1 cellular context compared by ENCODE assay signal in the genomic region with DNA sequence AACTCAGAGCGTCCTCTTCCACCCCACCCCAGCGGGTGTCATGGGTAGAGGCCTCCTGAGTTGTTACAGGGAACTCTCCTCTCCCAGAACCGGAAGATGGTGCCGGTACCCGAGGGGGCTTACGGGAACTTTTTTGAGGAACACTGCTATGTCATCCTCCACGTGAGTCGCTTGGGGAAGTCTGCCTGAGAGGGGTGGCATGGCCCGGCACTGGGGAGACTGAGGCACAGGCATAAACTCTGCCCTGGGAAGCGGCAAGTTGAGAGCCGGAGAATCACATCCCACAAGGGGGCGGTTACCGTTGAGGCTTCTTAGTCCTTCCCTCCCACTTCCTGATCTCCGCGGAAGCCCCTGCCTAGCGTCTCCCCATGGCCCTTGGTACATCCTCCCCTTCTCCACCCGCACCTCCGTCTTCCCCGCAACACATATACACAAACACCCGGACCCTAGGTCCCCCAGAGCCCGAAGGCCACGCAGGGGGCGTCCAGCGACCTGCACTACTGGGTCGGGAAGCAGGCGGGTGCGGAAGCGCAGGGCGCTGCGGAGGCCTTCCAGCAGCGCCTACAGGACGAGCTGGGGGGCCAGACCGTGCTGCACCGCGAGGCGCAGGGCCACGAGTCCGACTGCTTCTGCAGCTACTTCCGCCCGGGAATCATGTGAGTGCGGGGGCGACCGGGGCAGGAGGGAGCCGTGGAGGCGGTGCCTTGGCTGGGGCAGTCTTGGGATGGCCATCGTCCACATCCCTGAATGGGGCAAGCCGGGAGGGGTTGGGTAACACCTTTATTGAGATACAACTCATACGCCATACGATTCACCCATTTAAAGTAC.
TF ChIP-seq lines count a peak whose summit lies in the region.

No MANE protein-coding gene starts in this region.

TF ChIP-seq in K562, 482 proteins besides CTCF, POLR2A, EP300 and RAD21 (continued from another document and continues in another):
- TF ChIP-seq ZNF449 (CRISPR knock-in tag; IDR thresholded peaks at IDR 0.05) (peak; percentile 62), ZNF589 (CRISPR knock-in tag; IDR thresholded peaks at IDR 0.05; ENCODE audit: low read depth) (no peak), NONO (IDR thresholded peaks at IDR 0.05; ENCODE audit: low read depth in 2 of 2, low read length in 1 of 2) (no peak), MAX (CRISPR knock-in tag; IDR thresholded peaks at IDR 0.05) (peak; percentile 97), NR2C1 (IDR thresholded peaks at IDR 0.05) (no peak), NR2C1 (tag; IDR thresholded peaks at IDR 0.05) (peak; percentile 37; the same call in 1 of the 2 replicates), BCL6 (CRISPR knock-in tag; IDR thresholded peaks at IDR 0.05) (no peak), ZNF124 (CRISPR knock-in tag; IDR thresholded peaks at IDR 0.05) (no peak), RBFOX2 (IDR thresholded peaks at IDR 0.05; ENCODE audit: low read depth, low read length) (peak; percentile 100), USF2 (CRISPR knock-in tag; IDR thresholded peaks at IDR 0.05) (no peak), MEIS2 (IDR thresholded peaks at IDR 0.05; ENCODE audit: partially characterized antibody) (no peak), SMAD1 (IDR thresholded peaks at IDR 0.05; ENCODE audit: low read depth, low read length, partially characterized antibody) (peak; percentile 30), KAT7 (CRISPR knock-in tag; IDR thresholded peaks at IDR 0.05; ENCODE audit: borderline replicate concordance) (peak; percentile 98; the same call in 1 of the 2 replicates), ETV1 (tag; conservative IDR thresholded peaks at IDR 0.05; ENCODE audit: low read depth) (peak; percentile 95), PHF8 (IDR thresholded peaks at IDR 0.05; ENCODE audit: borderline replicate concordance, low read length) (peak; percentile 99), LARP7 (IDR thresholded peaks at IDR 0.05) (peak; percentile 85; the same call in 1 of the 2 replicates), PTRF (tag; IDR thresholded peaks at IDR 0.05) (no peak), KLF13 (tag; IDR thresholded peaks at IDR 0.05; ENCODE audit: borderline replicate concordance, low read depth) (peak; percentile 77), PRDM10 (IDR thresholded peaks at IDR 0.05; ENCODE audit: partially characterized antibody) (peak; percentile 89), ATF1 (CRISPR knock-in tag; IDR thresholded peaks at IDR 0.05) (no peak), ATF1 (tag; IDR thresholded peaks at IDR 0.05) (peak; percentile 76), RCOR1 (IDR thresholded peaks at IDR 0.05; ENCODE audit: borderline replicate concordance in 1 of 2, low read depth in 2 of 2, low read length in 2 of 2) (peak in 1 of 2 experiments; percentile 44; a peak in 2 of 4 replicates), POLR2AphosphoS2 (IDR thresholded peaks at IDR 0.05; ENCODE audit: low read length) (no peak), ZBTB1 (CRISPR knock-in tag; IDR thresholded peaks at IDR 0.05; ENCODE audit: borderline replicate concordance, low read depth) (peak; percentile 80), CC2D1A (IDR thresholded peaks at IDR 0.05) (peak; percentile 65), FIP1L1 (IDR thresholded peaks at IDR 0.05; ENCODE audit: low read depth, low read length, poor library complexity, severe bottlenecking) (peak; percentile 69), TRIM28 (IDR thresholded peaks at IDR 0.05) (peak; percentile 85; the same call in 1 of the 2 replicates), TARDBP (IDR thresholded peaks at IDR 0.05) (peak; percentile 97), FOXJ2 (tag; IDR thresholded peaks at IDR 0.05) (0 out of 2 replicates have a peak, but pooled peaks have one; percentile 6), ZNF785 (CRISPR knock-in tag; IDR thresholded peaks at IDR 0.05) (no peak), DNMT1 (IDR thresholded peaks at IDR 0.05) (no peak)
- TF ChIP-seq, protein P1, sequence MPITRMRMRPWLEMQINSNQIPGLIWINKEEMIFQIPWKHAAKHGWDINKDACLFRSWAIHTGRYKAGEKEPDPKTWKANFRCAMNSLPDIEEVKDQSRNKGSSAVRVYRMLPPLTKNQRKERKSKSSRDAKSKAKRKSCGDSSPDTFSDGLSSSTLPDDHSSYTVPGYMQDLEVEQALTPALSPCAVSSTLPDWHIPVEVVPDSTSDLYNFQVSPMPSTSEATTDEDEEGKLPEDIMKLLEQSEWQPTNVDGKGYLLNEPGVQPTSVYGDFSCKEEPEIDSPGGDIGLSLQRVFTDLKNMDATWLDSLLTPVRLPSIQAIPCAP (CRISPR knock-in tag; IDR thresholded peaks at IDR 0.05; ENCODE audit: borderline replicate concordance) = no peak
- TF ChIP-seq, protein P2, sequence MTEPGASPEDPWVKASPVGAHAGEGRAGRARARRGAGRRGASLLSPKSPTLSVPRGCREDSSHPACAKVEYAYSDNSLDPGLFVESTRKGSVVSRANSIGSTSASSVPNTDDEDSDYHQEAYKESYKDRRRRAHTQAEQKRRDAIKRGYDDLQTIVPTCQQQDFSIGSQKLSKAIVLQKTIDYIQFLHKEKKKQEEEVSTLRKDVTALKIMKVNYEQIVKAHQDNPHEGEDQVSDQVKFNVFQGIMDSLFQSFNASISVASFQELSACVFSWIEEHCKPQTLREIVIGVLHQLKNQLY (CRISPR knock-in tag; conservative IDR thresholded peaks at IDR 0.05) = peak in 1 of 2 experiments; percentile 54; a peak in 1 of 4 replicates
- TF ChIP-seq, protein P3, sequence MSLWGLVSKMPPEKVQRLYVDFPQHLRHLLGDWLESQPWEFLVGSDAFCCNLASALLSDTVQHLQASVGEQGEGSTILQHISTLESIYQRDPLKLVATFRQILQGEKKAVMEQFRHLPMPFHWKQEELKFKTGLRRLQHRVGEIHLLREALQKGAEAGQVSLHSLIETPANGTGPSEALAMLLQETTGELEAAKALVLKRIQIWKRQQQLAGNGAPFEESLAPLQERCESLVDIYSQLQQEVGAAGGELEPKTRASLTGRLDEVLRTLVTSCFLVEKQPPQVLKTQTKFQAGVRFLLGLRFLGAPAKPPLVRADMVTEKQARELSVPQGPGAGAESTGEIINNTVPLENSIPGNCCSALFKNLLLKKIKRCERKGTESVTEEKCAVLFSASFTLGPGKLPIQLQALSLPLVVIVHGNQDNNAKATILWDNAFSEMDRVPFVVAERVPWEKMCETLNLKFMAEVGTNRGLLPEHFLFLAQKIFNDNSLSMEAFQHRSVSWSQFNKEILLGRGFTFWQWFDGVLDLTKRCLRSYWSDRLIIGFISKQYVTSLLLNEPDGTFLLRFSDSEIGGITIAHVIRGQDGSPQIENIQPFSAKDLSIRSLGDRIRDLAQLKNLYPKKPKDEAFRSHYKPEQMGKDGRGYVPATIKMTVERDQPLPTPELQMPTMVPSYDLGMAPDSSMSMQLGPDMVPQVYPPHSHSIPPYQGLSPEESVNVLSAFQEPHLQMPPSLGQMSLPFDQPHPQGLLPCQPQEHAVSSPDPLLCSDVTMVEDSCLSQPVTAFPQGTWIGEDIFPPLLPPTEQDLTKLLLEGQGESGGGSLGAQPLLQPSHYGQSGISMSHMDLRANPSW (CRISPR knock-in tag; IDR thresholded peaks at IDR 0.05) = no peak
- TF ChIP-seq, protein P4, sequence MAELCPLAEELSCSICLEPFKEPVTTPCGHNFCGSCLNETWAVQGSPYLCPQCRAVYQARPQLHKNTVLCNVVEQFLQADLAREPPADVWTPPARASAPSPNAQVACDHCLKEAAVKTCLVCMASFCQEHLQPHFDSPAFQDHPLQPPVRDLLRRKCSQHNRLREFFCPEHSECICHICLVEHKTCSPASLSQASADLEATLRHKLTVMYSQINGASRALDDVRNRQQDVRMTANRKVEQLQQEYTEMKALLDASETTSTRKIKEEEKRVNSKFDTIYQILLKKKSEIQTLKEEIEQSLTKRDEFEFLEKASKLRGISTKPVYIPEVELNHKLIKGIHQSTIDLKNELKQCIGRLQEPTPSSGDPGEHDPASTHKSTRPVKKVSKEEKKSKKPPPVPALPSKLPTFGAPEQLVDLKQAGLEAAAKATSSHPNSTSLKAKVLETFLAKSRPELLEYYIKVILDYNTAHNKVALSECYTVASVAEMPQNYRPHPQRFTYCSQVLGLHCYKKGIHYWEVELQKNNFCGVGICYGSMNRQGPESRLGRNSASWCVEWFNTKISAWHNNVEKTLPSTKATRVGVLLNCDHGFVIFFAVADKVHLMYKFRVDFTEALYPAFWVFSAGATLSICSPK (IDR thresholded peaks at IDR 0.05; ENCODE audit: borderline replicate concordance) = 0 out of 2 replicates have a peak, but pooled peaks have one; percentile 58
- TF ChIP-seq, protein P5, sequence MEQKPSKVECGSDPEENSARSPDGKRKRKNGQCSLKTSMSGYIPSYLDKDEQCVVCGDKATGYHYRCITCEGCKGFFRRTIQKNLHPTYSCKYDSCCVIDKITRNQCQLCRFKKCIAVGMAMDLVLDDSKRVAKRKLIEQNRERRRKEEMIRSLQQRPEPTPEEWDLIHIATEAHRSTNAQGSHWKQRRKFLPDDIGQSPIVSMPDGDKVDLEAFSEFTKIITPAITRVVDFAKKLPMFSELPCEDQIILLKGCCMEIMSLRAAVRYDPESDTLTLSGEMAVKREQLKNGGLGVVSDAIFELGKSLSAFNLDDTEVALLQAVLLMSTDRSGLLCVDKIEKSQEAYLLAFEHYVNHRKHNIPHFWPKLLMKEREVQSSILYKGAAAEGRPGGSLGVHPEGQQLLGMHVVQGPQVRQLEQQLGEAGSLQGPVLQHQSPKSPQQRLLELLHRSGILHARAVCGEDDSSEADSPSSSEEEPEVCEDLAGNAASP (IDR thresholded peaks at IDR 0.05) = no peak
- TF ChIP-seq, protein P6, sequence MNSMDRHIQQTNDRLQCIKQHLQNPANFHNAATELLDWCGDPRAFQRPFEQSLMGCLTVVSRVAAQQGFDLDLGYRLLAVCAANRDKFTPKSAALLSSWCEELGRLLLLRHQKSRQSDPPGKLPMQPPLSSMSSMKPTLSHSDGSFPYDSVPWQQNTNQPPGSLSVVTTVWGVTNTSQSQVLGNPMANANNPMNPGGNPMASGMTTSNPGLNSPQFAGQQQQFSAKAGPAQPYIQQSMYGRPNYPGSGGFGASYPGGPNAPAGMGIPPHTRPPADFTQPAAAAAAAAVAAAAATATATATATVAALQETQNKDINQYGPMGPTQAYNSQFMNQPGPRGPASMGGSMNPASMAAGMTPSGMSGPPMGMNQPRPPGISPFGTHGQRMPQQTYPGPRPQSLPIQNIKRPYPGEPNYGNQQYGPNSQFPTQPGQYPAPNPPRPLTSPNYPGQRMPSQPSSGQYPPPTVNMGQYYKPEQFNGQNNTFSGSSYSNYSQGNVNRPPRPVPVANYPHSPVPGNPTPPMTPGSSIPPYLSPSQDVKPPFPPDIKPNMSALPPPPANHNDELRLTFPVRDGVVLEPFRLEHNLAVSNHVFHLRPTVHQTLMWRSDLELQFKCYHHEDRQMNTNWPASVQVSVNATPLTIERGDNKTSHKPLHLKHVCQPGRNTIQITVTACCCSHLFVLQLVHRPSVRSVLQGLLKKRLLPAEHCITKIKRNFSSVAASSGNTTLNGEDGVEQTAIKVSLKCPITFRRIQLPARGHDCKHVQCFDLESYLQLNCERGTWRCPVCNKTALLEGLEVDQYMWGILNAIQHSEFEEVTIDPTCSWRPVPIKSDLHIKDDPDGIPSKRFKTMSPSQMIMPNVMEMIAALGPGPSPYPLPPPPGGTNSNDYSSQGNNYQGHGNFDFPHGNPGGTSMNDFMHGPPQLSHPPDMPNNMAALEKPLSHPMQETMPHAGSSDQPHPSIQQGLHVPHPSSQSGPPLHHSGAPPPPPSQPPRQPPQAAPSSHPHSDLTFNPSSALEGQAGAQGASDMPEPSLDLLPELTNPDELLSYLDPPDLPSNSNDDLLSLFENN (IDR thresholded peaks at IDR 0.05; ENCODE audit: low read depth in 2 of 2, low read length in 2 of 2) = peak in 1 of 2 experiments; percentile 77; a peak in 2 of 4 replicates
